In genomic region chr10:132671171-132672154, GRCh38 we compare ENCODE assay signal across 1 cellular context.
TF ChIP-seq lines count a peak whose summit lies in the region.

No MANE protein-coding gene starts in this region.

TF ChIP-seq in GM23338, 12 proteins besides CTCF, POLR2A, EP300 and RAD21 (continued from another document):
- TF ChIP-seq, protein P1, sequence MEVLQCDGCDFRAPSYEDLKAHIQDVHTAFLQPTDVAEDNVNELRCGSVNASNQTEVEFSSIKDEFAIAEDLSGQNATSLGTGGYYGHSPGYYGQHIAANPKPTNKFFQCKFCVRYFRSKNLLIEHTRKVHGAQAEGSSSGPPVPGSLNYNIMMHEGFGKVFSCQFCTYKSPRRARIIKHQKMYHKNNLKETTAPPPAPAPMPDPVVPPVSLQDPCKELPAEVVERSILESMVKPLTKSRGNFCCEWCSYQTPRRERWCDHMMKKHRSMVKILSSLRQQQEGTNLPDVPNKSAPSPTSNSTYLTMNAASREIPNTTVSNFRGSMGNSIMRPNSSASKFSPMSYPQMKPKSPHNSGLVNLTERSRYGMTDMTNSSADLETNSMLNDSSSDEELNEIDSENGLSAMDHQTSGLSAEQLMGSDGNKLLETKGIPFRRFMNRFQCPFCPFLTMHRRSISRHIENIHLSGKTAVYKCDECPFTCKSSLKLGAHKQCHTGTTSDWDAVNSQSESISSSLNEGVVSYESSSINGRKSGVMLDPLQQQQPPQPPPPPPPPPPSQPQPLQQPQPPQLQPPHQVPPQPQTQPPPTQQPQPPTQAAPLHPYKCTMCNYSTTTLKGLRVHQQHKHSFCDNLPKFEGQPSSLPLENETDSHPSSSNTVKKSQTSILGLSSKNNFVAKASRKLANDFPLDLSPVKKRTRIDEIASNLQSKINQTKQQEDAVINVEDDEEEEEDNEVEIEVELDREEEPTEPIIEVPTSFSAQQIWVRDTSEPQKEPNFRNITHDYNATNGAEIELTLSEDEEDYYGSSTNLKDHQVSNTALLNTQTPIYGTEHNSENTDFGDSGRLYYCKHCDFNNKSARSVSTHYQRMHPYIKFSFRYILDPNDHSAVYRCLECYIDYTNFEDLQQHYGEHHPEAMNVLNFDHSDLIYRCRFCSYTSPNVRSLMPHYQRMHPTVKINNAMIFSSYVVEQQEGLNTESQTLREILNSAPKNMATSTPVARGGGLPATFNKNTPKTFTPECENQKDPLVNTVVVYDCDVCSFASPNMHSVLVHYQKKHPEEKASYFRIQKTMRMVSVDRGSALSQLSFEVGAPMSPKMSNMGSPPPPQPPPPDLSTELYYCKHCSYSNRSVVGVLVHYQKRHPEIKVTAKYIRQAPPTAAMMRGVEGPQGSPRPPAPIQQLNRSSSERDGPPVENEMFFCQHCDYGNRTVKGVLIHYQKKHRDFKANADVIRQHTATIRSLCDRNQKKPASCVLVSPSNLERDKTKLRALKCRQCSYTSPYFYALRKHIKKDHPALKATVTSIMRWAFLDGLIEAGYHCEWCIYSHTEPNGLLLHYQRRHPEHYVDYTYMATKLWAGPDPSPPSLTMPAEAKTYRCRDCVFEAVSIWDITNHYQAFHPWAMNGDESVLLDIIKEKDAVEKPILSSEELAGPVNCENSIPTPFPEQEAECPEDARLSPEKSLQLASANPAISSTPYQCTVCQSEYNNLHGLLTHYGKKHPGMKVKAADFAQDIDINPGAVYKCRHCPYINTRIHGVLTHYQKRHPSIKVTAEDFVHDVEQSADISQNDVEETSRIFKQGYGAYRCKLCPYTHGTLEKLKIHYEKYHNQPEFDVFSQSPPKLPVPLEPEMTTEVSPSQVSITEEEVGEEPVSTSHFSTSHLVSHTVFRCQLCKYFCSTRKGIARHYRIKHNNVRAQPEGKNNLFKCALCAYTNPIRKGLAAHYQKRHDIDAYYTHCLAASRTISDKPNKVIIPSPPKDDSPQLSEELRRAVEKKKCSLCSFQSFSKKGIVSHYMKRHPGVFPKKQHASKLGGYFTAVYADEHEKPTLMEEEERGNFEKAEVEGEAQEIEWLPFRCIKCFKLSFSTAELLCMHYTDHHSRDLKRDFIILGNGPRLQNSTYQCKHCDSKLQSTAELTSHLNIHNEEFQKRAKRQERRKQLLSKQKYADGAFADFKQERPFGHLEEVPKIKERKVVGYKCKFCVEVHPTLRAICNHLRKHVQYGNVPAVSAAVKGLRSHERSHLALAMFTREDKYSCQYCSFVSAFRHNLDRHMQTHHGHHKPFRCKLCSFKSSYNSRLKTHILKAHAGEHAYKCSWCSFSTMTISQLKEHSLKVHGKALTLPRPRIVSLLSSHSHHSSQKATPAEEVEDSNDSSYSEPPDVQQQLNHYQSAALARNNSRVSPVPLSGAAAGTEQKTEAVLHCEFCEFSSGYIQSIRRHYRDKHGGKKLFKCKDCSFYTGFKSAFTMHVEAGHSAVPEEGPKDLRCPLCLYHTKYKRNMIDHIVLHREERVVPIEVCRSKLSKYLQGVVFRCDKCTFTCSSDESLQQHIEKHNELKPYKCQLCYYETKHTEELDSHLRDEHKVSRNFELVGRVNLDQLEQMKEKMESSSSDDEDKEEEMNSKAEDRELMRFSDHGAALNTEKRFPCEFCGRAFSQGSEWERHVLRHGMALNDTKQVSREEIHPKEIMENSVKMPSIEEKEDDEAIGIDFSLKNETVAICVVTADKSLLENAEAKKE (CRISPR knock-in tag; IDR thresholded peaks at IDR 0.05) = no peak
- TF ChIP-seq ZNF114 (CRISPR knock-in tag; IDR thresholded peaks at IDR 0.05) (no peak), EZH2phosphoT487 (IDR thresholded peaks at IDR 0.05; ENCODE audit: unreplicated experiment) (no peak), POLR2AphosphoS5 (IDR thresholded peaks at IDR 0.05; ENCODE audit: low read depth) (no peak), NANOG (IDR thresholded peaks at IDR 0.05; ENCODE audit: borderline replicate concordance) (no peak), CREB1 (CRISPR knock-in tag; IDR thresholded peaks at IDR 0.05; ENCODE audit: low read depth) (no peak)
- TF ChIP-seq, protein P2, sequence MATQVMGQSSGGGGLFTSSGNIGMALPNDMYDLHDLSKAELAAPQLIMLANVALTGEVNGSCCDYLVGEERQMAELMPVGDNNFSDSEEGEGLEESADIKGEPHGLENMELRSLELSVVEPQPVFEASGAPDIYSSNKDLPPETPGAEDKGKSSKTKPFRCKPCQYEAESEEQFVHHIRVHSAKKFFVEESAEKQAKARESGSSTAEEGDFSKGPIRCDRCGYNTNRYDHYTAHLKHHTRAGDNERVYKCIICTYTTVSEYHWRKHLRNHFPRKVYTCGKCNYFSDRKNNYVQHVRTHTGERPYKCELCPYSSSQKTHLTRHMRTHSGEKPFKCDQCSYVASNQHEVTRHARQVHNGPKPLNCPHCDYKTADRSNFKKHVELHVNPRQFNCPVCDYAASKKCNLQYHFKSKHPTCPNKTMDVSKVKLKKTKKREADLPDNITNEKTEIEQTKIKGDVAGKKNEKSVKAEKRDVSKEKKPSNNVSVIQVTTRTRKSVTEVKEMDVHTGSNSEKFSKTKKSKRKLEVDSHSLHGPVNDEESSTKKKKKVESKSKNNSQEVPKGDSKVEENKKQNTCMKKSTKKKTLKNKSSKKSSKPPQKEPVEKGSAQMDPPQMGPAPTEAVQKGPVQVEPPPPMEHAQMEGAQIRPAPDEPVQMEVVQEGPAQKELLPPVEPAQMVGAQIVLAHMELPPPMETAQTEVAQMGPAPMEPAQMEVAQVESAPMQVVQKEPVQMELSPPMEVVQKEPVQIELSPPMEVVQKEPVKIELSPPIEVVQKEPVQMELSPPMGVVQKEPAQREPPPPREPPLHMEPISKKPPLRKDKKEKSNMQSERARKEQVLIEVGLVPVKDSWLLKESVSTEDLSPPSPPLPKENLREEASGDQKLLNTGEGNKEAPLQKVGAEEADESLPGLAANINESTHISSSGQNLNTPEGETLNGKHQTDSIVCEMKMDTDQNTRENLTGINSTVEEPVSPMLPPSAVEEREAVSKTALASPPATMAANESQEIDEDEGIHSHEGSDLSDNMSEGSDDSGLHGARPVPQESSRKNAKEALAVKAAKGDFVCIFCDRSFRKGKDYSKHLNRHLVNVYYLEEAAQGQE (IDR thresholded peaks at IDR 0.05; ENCODE audit: unreplicated experiment) = no peak
- TF ChIP-seq, protein P3, sequence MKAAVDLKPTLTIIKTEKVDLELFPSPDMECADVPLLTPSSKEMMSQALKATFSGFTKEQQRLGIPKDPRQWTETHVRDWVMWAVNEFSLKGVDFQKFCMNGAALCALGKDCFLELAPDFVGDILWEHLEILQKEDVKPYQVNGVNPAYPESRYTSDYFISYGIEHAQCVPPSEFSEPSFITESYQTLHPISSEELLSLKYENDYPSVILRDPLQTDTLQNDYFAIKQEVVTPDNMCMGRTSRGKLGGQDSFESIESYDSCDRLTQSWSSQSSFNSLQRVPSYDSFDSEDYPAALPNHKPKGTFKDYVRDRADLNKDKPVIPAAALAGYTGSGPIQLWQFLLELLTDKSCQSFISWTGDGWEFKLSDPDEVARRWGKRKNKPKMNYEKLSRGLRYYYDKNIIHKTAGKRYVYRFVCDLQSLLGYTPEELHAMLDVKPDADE (IDR thresholded peaks at IDR 0.05) = no peak
